Comparison of ENCODE assay signal across 9 cellular contexts in the genomic region with DNA sequence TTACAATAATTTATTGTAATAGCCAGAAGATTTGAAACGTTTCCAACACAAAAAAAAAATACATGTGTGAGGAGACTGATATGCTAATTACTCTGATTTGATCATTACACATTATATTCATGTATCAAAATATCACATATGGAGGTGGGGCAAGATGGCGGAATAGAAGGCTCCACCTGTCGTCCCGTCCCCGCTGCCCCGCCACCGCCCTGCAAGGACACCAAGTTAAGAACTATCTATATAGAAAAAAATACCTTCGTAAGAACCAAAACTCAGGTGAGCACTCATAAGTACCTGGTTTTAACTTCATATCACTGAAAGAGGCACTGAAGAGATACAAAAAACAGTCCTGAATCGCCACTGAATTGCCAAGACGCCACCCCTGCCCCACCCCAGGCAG.
"Had no signal": no experiment of that assay in that cellular context is flagged by ENCODE, and none has a peak within 500 bp of the region (broad histone marks: within the 10 kb centered on the region; RNA-seq: fewer than 3 reads in every experiment).

No MANE protein-coding gene starts in this region.

- H3K9me3 Mint-ChIP-seq: GM23338, H9, HFFc6 had no signal

- DNase-seq: GM23248, GOT3, H7, H9, HCEC 1CT, HFFc6 had no signal

- ATAC-seq: GM23338, HCT116 had no signal

- H3K27ac Mint-ChIP-seq: GM23338, H9, HFFc6 had no signal

- H3K4me1 ChIP-seq: HAP-1 had no signal

- H3K36me3 ChIP-seq: HAP-1 had no signal

- H3K9me3 ChIP-seq: HAP-1 had no signal

- H3K4me3 ChIP-seq: GM23248, GM23338, HAP-1 had no signal

- H3K9ac ChIP-seq: GM23248 had no signal

- H2AFZ ChIP-seq: GM23248, GM23338 had no signal

- H3K4me2 ChIP-seq: GM23338 had no signal

- H3K4me3 Mint-ChIP-seq: GM23338, H9, HFFc6 had no signal

- H3K27ac ChIP-seq: GM23248 had no signal
